Comparison of ENCODE assay signal across 8 cellular contexts in genomic region chr13:19782727-19783682, GRCh38. TPM values are rescaled to one million over a fixed set of nuclear protein-coding genes. Genes with fewer than 3 reads are reported as not detected.
DNase-seq lines count a peak whose midpoint lies in the region; ATAC-seq and TF ChIP-seq lines count a peak whose summit lies in the region.
"Not testable (repeated sequence)": the region's sequence is repeated elsewhere in the genome, so short reads cannot be mapped to it uniquely, and the experiment has no call there.

Gene PSPC1, minus strand, starts transcription at chr13:19782945. Its CDS starts 188 bp downstream, at chr13:19782757.

- peak; percentile 80 for ATAC-seq in HG02938 (IDR thresholded peaks at IDR 0.05; ENCODE audit: unreplicated experiment)
- peak; percentile 98 for ATAC-seq in left ventricle myocardium superior

- H3K4me1 ChIP-seq in prostate gland (replicated peaks); urinary bladder (ENCODE audit: insufficient read depth): not testable (repeated sequence)

- in situ Hi-C loops in GM13977 (cut with MboI; ENCODE audit: low pct_unique_long_range_greater_than_20kb, low sequenced_read_pairs, unreplicated experiment): not testable (repeated sequence)

- DNase-seq in GM13977 (ENCODE audit: low spot score) (peak; percentile 95), NCI-H187 treated with DMSO at 0.1 percent for 48 hours (lab: John Stamatoyannopoulos, UW) (peak; percentile 24), anterior cingulate cortex (lab: John Stamatoyannopoulos, UW) (peak; percentile 59 to 96 (median 92)), left ventricle myocardium superior (peak; percentile 97), prostate gland (ENCODE audit: low spot score) (peak; percentile 94)

- H3K36me3 ChIP-seq in prostate gland; urinary bladder (ENCODE audit: insufficient read depth): not testable (repeated sequence)

- peak within 1 kb of the TSS; percentile 62 to 69 for H3K4me3 ChIP-seq in prostate gland
- peak within 1 kb of the TSS; percentile 84 for H3K4me3 ChIP-seq in urinary bladder (ENCODE audit: low read depth, low read length)

- 20% methylated on average over 50 of the region's 50 CpGs for WGBS in prostate gland
- WGBS in urinary bladder: 20% methylated on average over 50 of the region's 50 CpGs

- TF ChIP-seq POLR2A in prostate gland (IDR thresholded peaks at IDR 0.05): peak; percentile 93

- not testable (repeated sequence) for TF ChIP-seq CTCF in GM13977 (IDR thresholded peaks at IDR 0.05; ENCODE audit: extremely low read depth, insufficient read depth, missing control alignments)
- TF ChIP-seq CTCF in prostate gland (IDR thresholded peaks at IDR 0.05): peak in 2 of 4 experiments; percentile 18 to 26

- H3K9me3 ChIP-seq in prostate gland: not testable (repeated sequence)

- peak within 1 kb of the TSS; percentile 89 to 90 for H3K27ac ChIP-seq in prostate gland
- peak within 1 kb of the TSS; percentile 86 for H3K27ac ChIP-seq in urinary bladder (ENCODE audit: low read depth)

- H3K27me3 ChIP-seq in prostate gland (replicated peaks; ENCODE audit: insufficient read depth): not testable (repeated sequence)

- intact Hi-C loops in T-helper 2 cell treated with Interferon-gamma antibody and Interleukin-4, amounts not matched to agents 100 ng/mL and 5 ng/mL, for 36 hours (cut with micrococcal nuclease): loop anchor here (1.0 to 5.0 kb wide), 4 partner anchors 80 to 177 kb away; partner anchors contain the start of genes MPHOSPH8 and ZMYM5
- intact Hi-C loops in left ventricle myocardium superior (cut with micrococcal nuclease): not testable (repeated sequence)
- intact Hi-C loops in prostate gland (cut with DNase I): loop anchor here (2.0 to 5.0 kb wide), 3 partner anchors 79 to 174 kb away; partner anchors contain the start of genes MPHOSPH8, ZMYM2 and ZMYM5

RNA-seq across cellular contexts. Expression of gene PSPC1, which starts in this region (rescaled TPM):
- total RNA-seq in T-helper 2 cell treated with Interferon-gamma antibody and Interleukin-4, amounts not matched to agents 100 ng/mL and 5 ng/mL, for 36 hours: 60.9 and 62.5 TPM in 2 replicates
- total RNA-seq in left ventricle myocardium superior (27.6 TPM), prostate gland (10 to 100 TPM; 48.7 to 90.4 TPM), urinary bladder (90.0 TPM)
- 31.6 TPM for polyA plus RNA-seq in urinary bladder

Comparison
In these comparisons a context has a peak if more than half of its experiments do, and no peak if none do; other contexts are left out.
1. Peak in every context shown above with its lines: DNase-seq, ATAC-seq, H3K4me3 ChIP-seq and H3K27ac ChIP-seq.
2. DNase-seq: peak in every context shown above with its lines; median percentile 97 in left ventricle myocardium superior; 95 in GM13977; 94 in prostate gland; 92 in anterior cingulate cortex; 24 in NCI-H187 treated with DMSO at 0.1 percent for 48 hours.